ENCODE assay signal across 8 cellular contexts in genomic region chr9:137459147-137459600, GRCh38. TPM values are rescaled to one million over a fixed set of nuclear protein-coding genes. Genes with fewer than 3 reads are reported as not detected.
DNase-seq lines count a peak whose midpoint lies in the region; ATAC-seq and TF ChIP-seq lines count a peak whose summit lies in the region.

Gene NSMF, minus strand, starts transcription at chr9:137459334. Its CDS starts 232 bp downstream, at chr9:137459102.

- ATAC-seq in GM19043 (IDR thresholded peaks at IDR 0.05; ENCODE audit: low read depth, unreplicated experiment) (peak; percentile 57), HG03378 (IDR thresholded peaks at IDR 0.05; ENCODE audit: unreplicated experiment) (peak; percentile 37), left lung (peak; percentile 89)

- peaks cover 11 to 39% of the 10 kb centered on the region in 2 donors for H3K4me1 ChIP-seq in left lung

- H3K9me3 ChIP-seq in left lung, result no peaks in the 10 kb centered on the region

- no peak for TF ChIP-seq CTCF in left lung (IDR thresholded peaks at IDR 0.05)

- H3K27me3 ChIP-seq in left lung, result peaks cover 0 to 27% of the 10 kb centered on the region in 2 donors

- H3K27me3 Mint-ChIP-seq in dendritic cell treated with granulocyte-macrophage colony-stimulating factor and Interleukin-4, amounts not matched to agents 40 ng/mL and 50 ng/mL, for 4 days, result peaks cover 24% of the 10 kb centered on the region

- DNase-seq in AG20443 (ENCODE audit: low spot score) (peak; percentile 100), NCI-H748 (lab: John Stamatoyannopoulos, UW; ENCODE audit: unreplicated experiment) (peak; percentile 90), left lung (peak; percentile 96 to 98)
- peak; percentile 92 for DNase-seq in activated CD4-positive, alpha-beta T cell treated with anti-CD3 and anti-CD28 coated beads, Interleukin-2, amount 50 U/mL, for 24 hours (ENCODE audit: low read depth in 1 of 2, low spot score in 1 of 2)
- peak; percentile 95 to 97 for DNase-seq in stimulated activated CD4-positive, alpha-beta T cell treated with anti-CD3 and anti-CD28 coated beads, Interleukin-2, amount 100 ng/mL, for 24 hours

- peak within 1 kb of the TSS; percentile 49 to 69 for H3K27ac ChIP-seq in left lung

- no peaks in the 10 kb centered on the region for H3K9me3 Mint-ChIP-seq in dendritic cell treated with granulocyte-macrophage colony-stimulating factor and Interleukin-4, amounts not matched to agents 40 ng/mL and 50 ng/mL, for 4 days

- H3K36me3 ChIP-seq in left lung, result peaks cover 0 to 7% of the 10 kb centered on the region in 2 donors

- peak within 1 kb of the TSS; percentile 63 for H3K4me3 Mint-ChIP-seq in dendritic cell treated with granulocyte-macrophage colony-stimulating factor and Interleukin-4, amounts not matched to agents 40 ng/mL and 50 ng/mL, for 4 days

- peaks cover 36% of the 10 kb centered on the region for H3K36me3 Mint-ChIP-seq in dendritic cell treated with granulocyte-macrophage colony-stimulating factor and Interleukin-4, amounts not matched to agents 40 ng/mL and 50 ng/mL, for 4 days (ENCODE audit: low read depth)

- H3K4me3 ChIP-seq in left lung, result peak within 1 kb of the TSS; percentile 52 to 65

- intact Hi-C loops in dendritic cell treated with granulocyte-macrophage colony-stimulating factor and Interleukin-4, amounts not matched to agents 40 ng/mL and 50 ng/mL, for 4 days (cut with micrococcal nuclease), result no loop called here
- intact Hi-C loops in left lung (cut with DNase I), result no loop called here

- peak within 1 kb of the TSS; percentile 79 for H3K27ac Mint-ChIP-seq in dendritic cell treated with granulocyte-macrophage colony-stimulating factor and Interleukin-4, amounts not matched to agents 40 ng/mL and 50 ng/mL, for 4 days

- peaks cover 52% of the 10 kb centered on the region for H3K4me1 Mint-ChIP-seq in dendritic cell treated with granulocyte-macrophage colony-stimulating factor and Interleukin-4, amounts not matched to agents 40 ng/mL and 50 ng/mL, for 4 days (ENCODE audit: low read depth)

RNA-seq across cellular contexts. Expression of gene NSMF, which starts in this region (rescaled TPM):
- 10 to 100 TPM; 29.5 to 31.4 TPM for total RNA-seq in left lung

Comparison
In these comparisons a context has a peak if more than half of its experiments do, and no peak if none do; other contexts are left out.
1. Peak in every context shown above with its lines: DNase-seq, ATAC-seq, H3K4me3 ChIP-seq and H3K27ac ChIP-seq.
2. ATAC-seq: peak in every context shown above with its lines; median percentile 89 in left lung; 57 in GM19043; 37 in HG03378.